11 cellular contexts compared by ENCODE assay signal in the genomic region with DNA sequence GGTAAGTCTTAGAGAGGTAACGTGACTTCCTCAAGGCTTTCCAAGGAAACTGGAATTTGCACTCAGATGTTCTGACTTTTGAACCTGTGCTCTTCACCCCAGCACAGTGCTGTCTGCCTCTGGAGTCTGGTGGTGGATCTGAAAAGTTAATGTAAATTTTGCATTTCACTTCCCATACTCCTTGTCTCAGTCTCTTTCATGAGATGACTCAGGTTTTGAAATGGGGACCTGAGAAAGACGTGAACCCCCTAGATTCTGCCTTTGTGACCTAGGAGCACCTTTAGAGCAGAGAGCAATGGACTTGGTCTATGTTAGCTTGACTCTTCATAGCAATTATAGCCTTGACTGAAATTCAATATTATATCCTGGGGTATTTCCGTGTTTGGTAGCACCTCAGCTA.
DNase-seq lines count a peak whose midpoint lies in the region; ATAC-seq and TF ChIP-seq lines count a peak whose summit lies in the region.
"Had no signal": no experiment of that assay in that cellular context is flagged by ENCODE, and none has a peak within 500 bp of the region (broad histone marks: within the 10 kb centered on the region; RNA-seq: fewer than 3 reads in every experiment).

No MANE protein-coding gene starts in this region.

- H3K27me3 ChIP-seq in tibial artery = peaks cover 0 to 6% of the 10 kb centered on the region in 2 donors

- no peak overlapping the region for H3K27ac Mint-ChIP-seq in activated CD4-positive, alpha-beta T cell treated with anti-CD3 and anti-CD28 coated beads, Interleukin-2, amount 10 ng/mL, durations not matched to agents 24 days and 14 days
- H3K27ac Mint-ChIP-seq in natural killer cell = no peak overlapping the region

- intact Hi-C loops in activated CD4-positive, alpha-beta T cell treated with anti-CD3 and anti-CD28 coated beads, Interleukin-2, amount 10 ng/mL, durations not matched to agents 24 days and 14 days (cut with micrococcal nuclease) = no loop called here
- intact Hi-C loops in natural killer cell (cut with micrococcal nuclease) (no loop called here), tibial artery (cut with DNase I; ENCODE audit: low total_unique reads) (no loop called here)

- no peak overlapping the region for H3K4me3 ChIP-seq in tibial artery
- H3K4me3 ChIP-seq: psoas muscle had no signal

- no peaks in the 10 kb centered on the region for H3K4me1 ChIP-seq in tibial artery
- H3K4me1 ChIP-seq: psoas muscle had no signal

- H3K36me3 ChIP-seq in tibial artery = no peaks in the 10 kb centered on the region

- ATAC-seq in GM19043 (IDR thresholded peaks at IDR 0.05; ENCODE audit: low read depth, unreplicated experiment) (peak; percentile 66), GM21786 (IDR thresholded peaks at IDR 0.05; ENCODE audit: unreplicated experiment) (peak; percentile 86), HG03135 (IDR thresholded peaks at IDR 0.05; ENCODE audit: unreplicated experiment) (peak; percentile 61), natural killer cell (no peak)
- ATAC-seq: psoas muscle had no signal

- no peaks in the 10 kb centered on the region for H3K9me3 Mint-ChIP-seq in activated CD4-positive, alpha-beta T cell treated with anti-CD3 and anti-CD28 coated beads, Interleukin-2, amount 10 ng/mL, durations not matched to agents 24 days and 14 days
- H3K9me3 Mint-ChIP-seq in natural killer cell = no peaks in the 10 kb centered on the region

- no peaks in the 10 kb centered on the region for H3K27me3 Mint-ChIP-seq in activated CD4-positive, alpha-beta T cell treated with anti-CD3 and anti-CD28 coated beads, Interleukin-2, amount 10 ng/mL, durations not matched to agents 24 days and 14 days
- H3K27me3 Mint-ChIP-seq in natural killer cell (ENCODE audit: low read depth in 2 of 2) = peaks cover 0 to 7% of the 10 kb centered on the region in 2 donors

- TF ChIP-seq CTCF in natural killer cell (IDR thresholded peaks at IDR 0.05) (no peak), tibial artery (IDR thresholded peaks at IDR 0.05) (no peak)

- no peak overlapping the region for H3K27ac ChIP-seq in tibial artery
- H3K27ac ChIP-seq: psoas muscle had no signal

- DNase-seq in DMS79 (lab: John Stamatoyannopoulos, UW) (no peak), natural killer cell (no peak), tibial artery (no peak)
- DNase-seq in activated CD4-positive, alpha-beta T cell treated with anti-CD3 and anti-CD28 coated beads, Interleukin-2, amount 10 ng/mL, durations not matched to agents 24 days and 14 days = no peak
- DNase-seq: activated T-cell treated with anti-CD3 and anti-CD28 coated beads for 4 hours; NCI-H1105 treated with DMSO at 0.1 percent for 48 hours; psoas muscle; stimulated activated CD4-positive, alpha-beta T cell treated with anti-CD3 and anti-CD28 coated beads, Interleukin-2, amount 100 ng/mL, for 48 hours had no signal

- H3K4me3 Mint-ChIP-seq in activated CD4-positive, alpha-beta T cell treated with anti-CD3 and anti-CD28 coated beads, Interleukin-2, amount 10 ng/mL, durations not matched to agents 24 days and 14 days = no peak overlapping the region
- no peak overlapping the region for H3K4me3 Mint-ChIP-seq in natural killer cell

- no peaks in the 10 kb centered on the region for H3K4me1 Mint-ChIP-seq in activated CD4-positive, alpha-beta T cell treated with anti-CD3 and anti-CD28 coated beads, Interleukin-2, amount 10 ng/mL, durations not matched to agents 24 days and 14 days
- no peaks in the 10 kb centered on the region for H3K4me1 Mint-ChIP-seq in natural killer cell

- H3K36me3 Mint-ChIP-seq in activated CD4-positive, alpha-beta T cell treated with anti-CD3 and anti-CD28 coated beads, Interleukin-2, amount 10 ng/mL, durations not matched to agents 24 days and 14 days (ENCODE audit: low read depth) = no peaks in the 10 kb centered on the region
- no peaks in the 10 kb centered on the region for H3K36me3 Mint-ChIP-seq in natural killer cell

- no peaks in the 10 kb centered on the region for H3K9me3 ChIP-seq in tibial artery
- H3K9me3 ChIP-seq: psoas muscle had no signal

Comparison
In these comparisons a context has a peak if more than half of its experiments do, and no peak if none do; other contexts are left out.
1. ATAC-seq: peak in GM19043 (single experiment), GM21786 (single experiment) and HG03135 (single experiment); none in natural killer cell (0 of 3).